8 cellular contexts compared by ENCODE assay signal in genomic region chr12:120903382-120903817, GRCh38. TPM values are rescaled to one million over a fixed set of nuclear protein-coding genes. Genes with fewer than 3 reads are reported as not detected.
A peak's percentile ranks its signal among the peaks of the same experiment; 100 is the strongest.
DNase-seq lines count a peak whose midpoint lies in the region; ATAC-seq and TF ChIP-seq lines count a peak whose summit lies in the region.

No MANE protein-coding gene starts in this region.

- peaks cover 16% of the 10 kb centered on the region; the same call in 1 of the 2 replicates for H4K20me1 ChIP-seq in PC-3 (ENCODE audit: low read length)

- H3K9me2 ChIP-seq in PC-3 (replicated peaks; ENCODE audit: low read length): no peaks in the 10 kb centered on the region

- peaks cover 20% of the 10 kb centered on the region for H3K4me1 ChIP-seq in PC-3 (ENCODE audit: insufficient read depth, low read length)
- H3K4me1 ChIP-seq in foreskin keratinocyte: peaks cover 17% of the 10 kb centered on the region
- H3K4me1 ChIP-seq in suprapubic skin: peaks cover 69% of the 10 kb centered on the region

- H3F3A ChIP-seq in PC-3 (ENCODE audit: low read length, unreplicated experiment): no peaks in the 10 kb centered on the region

- H3K9ac ChIP-seq in PC-3 (ENCODE audit: low read length): peak overlapping the region; percentile 86

- H3K36me3 ChIP-seq in PC-3 (ENCODE audit: low read depth, low read length) (0 out of 2 replicates have a peak, but pooled peaks cover 5% of the 10 kb centered on the region), suprapubic skin (no peaks in the 10 kb centered on the region)

- H3K27me3 ChIP-seq in PC-3 (ENCODE audit: low read length): no peaks in the 10 kb centered on the region
- H3K27me3 ChIP-seq in foreskin keratinocyte: no peaks in the 10 kb centered on the region
- H3K27me3 ChIP-seq in suprapubic skin: no peaks in the 10 kb centered on the region

- CTCF ChIA-PET in PC-3 (lab: Charles Lee): no interaction called here

- no TSS peak for BruUV-seq in PC-3 (replicated peaks; lab: Mats Ljungman, UMichigan)

- H3K79me2 ChIP-seq in PC-3 (ENCODE audit: low read length): peaks cover 52% of the 10 kb centered on the region

- intact Hi-C loops in PC-3 (cut with micrococcal nuclease): loop anchor here (5.0 to 10.0 kb wide), 3 partner anchors 46 to 191 kb away; partner anchors contain the start of gene UNC119B

- POLR2A ChIA-PET in PC-3 (lab: Charles Lee; ENCODE audit: unreplicated experiment): interaction anchor here (0.6 kb wide), 1 partner anchor 79 kb away, joined by 3 read pairs; no protein-coding TSS in a partner anchor

- TF ChIP-seq EP300 in suprapubic skin (IDR thresholded peaks at IDR 0.05): no peak

- H3K4me3 ChIP-seq in PC-3 (ENCODE audit: low read length) (peak overlapping the region; percentile 94), suprapubic skin (peak overlapping the region; percentile 86)

- WGBS in suprapubic skin: 1% methylated on average over 20 of the region's 32 CpGs

- peak overlapping the region; percentile 69 for H2AFZ ChIP-seq in PC-3 (ENCODE audit: low read length)

- no peak for TF ChIP-seq POLR2A in suprapubic skin (IDR thresholded peaks at IDR 0.05)

- ATAC-seq in HG02981 (IDR thresholded peaks at IDR 0.05; ENCODE audit: unreplicated experiment) (peak; percentile 51), PC-3 (peak; percentile 66), foreskin keratinocyte (peak; percentile 21)

- DNase-seq in SIG-M5 treated with dmso at 0.1 percent for 504 hours (lab: John Stamatoyannopoulos, UW; ENCODE audit: unreplicated experiment) (peak; percentile 68), SIG-M5 (lab: John Stamatoyannopoulos, UW) (no peak), PC-3 (peak; percentile 42), foreskin keratinocyte (peak in 1 of 2 donors; percentile 39), nucleus accumbens (lab: John Stamatoyannopoulos, UW) (peak in 52 of 56 donors; percentile 3 to 73 (median 42)), suprapubic skin (ENCODE audit: low spot score in 2 of 2) (peak; percentile 83)
- DNase-seq in activated T-helper 9 cell treated with anti-CD3 and anti-CD28 coated beads, Interleukin-2, amount 50 U/mL, for 16 hours (ENCODE audit: low read depth): peak; percentile 53

- 0 out of 2 replicates have a peak overlapping the region, but pooled peaks have one; percentile 4 for H3K27ac ChIP-seq in PC-3 (ENCODE audit: low read length)
- H3K27ac ChIP-seq in foreskin keratinocyte: peak overlapping the region; percentile 81
- H3K27ac ChIP-seq in suprapubic skin: peak overlapping the region; percentile 98

- H3K9me3 ChIP-seq in PC-3 (ENCODE audit: low read length) (no peaks in the 10 kb centered on the region), suprapubic skin (no peaks in the 10 kb centered on the region)

- TF ChIP-seq CTCF in PC-3 (conservative IDR thresholded peaks at IDR 0.05; ENCODE audit: low read depth, low read length): no peak
- TF ChIP-seq CTCF in foreskin keratinocyte (conservative IDR thresholded peaks at IDR 0.05): no peak
- TF ChIP-seq CTCF in suprapubic skin (IDR thresholded peaks at IDR 0.05): no peak

- peak overlapping the region; percentile 93 for H3K4me2 ChIP-seq in PC-3 (ENCODE audit: low read length)

RNA-seq across cellular contexts. Expression of gene SPPL3, which starts 0.8 kb away (rescaled TPM):
- total RNA-seq in PC-3 (2014; rRNA removed) (18.8 and 20.3 TPM in 2 replicates), foreskin keratinocyte (21.4 and 23.1 TPM in 2 replicates), suprapubic skin (10 to 100 TPM; 64.7 to 91.8 (median 70.6) TPM)
- 27.9 and 29.8 TPM in 2 replicates for polyA plus RNA-seq in foreskin keratinocyte

Comparison
In these comparisons a context has a peak if more than half of its experiments do, and no peak if none do; other contexts are left out.
1. H3K27ac ChIP-seq: peak in every context shown above with its lines; median percentile 98 in suprapubic skin; 81 in foreskin keratinocyte; 4 in PC-3.